In genomic region chr11:17408641-17409040, GRCh38 we compare ENCODE assay signal across 18 cellular contexts. TPM values are rescaled to one million over a fixed set of nuclear protein-coding genes. Genes with fewer than 3 reads are reported as not detected.
DNase-seq lines count a peak whose midpoint lies in the region; ATAC-seq and TF ChIP-seq lines count a peak whose summit lies in the region.
"Had no signal": no experiment of that assay in that cellular context is flagged by ENCODE, and none has a peak within 500 bp of the region (broad histone marks: within the 10 kb centered on the region; RNA-seq: fewer than 3 reads in every experiment).

No MANE protein-coding gene starts in this region.

- no peaks in the 10 kb centered on the region for H3K9me3 ChIP-seq in thyroid gland

- TF ChIP-seq POLR2A in thyroid gland (IDR thresholded peaks at IDR 0.05): no peak

- 68% methylated on average over 7 of the region's 7 CpGs for WGBS in thyroid gland, 2 donors

- H3K4me1 ChIP-seq in thyroid gland: peaks cover 51 to 60% of the 10 kb centered on the region in 2 donors

- intact Hi-C loops in thyroid gland (cut with DNase I): no loop called here

- no peak overlapping the region for H3K4me3 ChIP-seq in thyroid gland (replicated peaks in 1 of 3)

- TF ChIP-seq CTCF in thyroid gland (IDR thresholded peaks at IDR 0.05): no peak

- H3K27me3 ChIP-seq in thyroid gland: no peaks in the 10 kb centered on the region

- peak; percentile 55 for DNase-seq in NCI-H748 (lab: John Stamatoyannopoulos, UW; ENCODE audit: unreplicated experiment)
- no peak for DNase-seq in NCI-H748 treated with DMSO at 0.1 percent for 48 hours (lab: John Stamatoyannopoulos, UW)
- DNase-seq in NCI-H1092 (lab: John Stamatoyannopoulos, UW): peak; percentile 51
- DNase-seq in NCI-H2029 treated with DMSO at 0.1 percent for 48 hours (lab: John Stamatoyannopoulos, UW): peak; percentile 63
- peak; percentile 53 to 76 for DNase-seq in thyroid gland
- DNase-seq in DMS 273 (lab: John Stamatoyannopoulos, UW; ENCODE audit: unreplicated experiment): no peak
- DNase-seq: CD4-positive, CD25-positive, alpha-beta regulatory T cell; COR-L47; DMS 273 treated with DMSO at 0.1 percent for 48 hours; IMR-90; NCI-H1105 treated with DMSO at 0.1 percent for 48 hours; NCI-H1694 treated with DMSO at 0.1 percent for 48 hours; NCI-H2171 treated with DMSO at 0.1 percent for 48 hours; PC-3; Right ventricle myocardium superior had no signal

- ATAC-seq in HG02610 (IDR thresholded peaks at IDR 0.05; ENCODE audit: unreplicated experiment): no peak
- ATAC-seq: PC-3 had no signal

- H3K36me3 ChIP-seq in thyroid gland: no peaks in the 10 kb centered on the region

- peak overlapping the region; percentile 87 to 98 (median 93) for H3K27ac ChIP-seq in thyroid gland
- H3K27ac ChIP-seq: KMS-11 had no signal

RNA-seq across cellular contexts. Expression of gene KCNJ11, which starts 20.2 kb away (rescaled TPM):
- 10 to 100 TPM in 3 of 4 donors, 1 to 10 TPM in 1; 7.3 to 18.9 (median 15.9) TPM for total RNA-seq in thyroid gland
- total RNA-seq: CD4-positive, CD25-positive, alpha-beta regulatory T cell; IMR-90; RPMI7951 had no signal

RNA-seq across cellular contexts. Expression of gene NCR3LG1, which starts 57.0 kb away (rescaled TPM):
- total RNA-seq in thyroid gland: 1 to 10 TPM; 2.8 to 7.8 (median 7.2) TPM

Comparison
In these comparisons a context has a peak if more than half of its experiments do, and no peak if none do; other contexts are left out.
1. DNase-seq: peak in NCI-H748 (single experiment), NCI-H1092 (single experiment), NCI-H2029 treated with DMSO at 0.1 percent for 48 hours (single experiment) and thyroid gland (2 of 2); none in NCI-H748 treated with DMSO at 0.1 percent for 48 hours (single experiment) and DMS 273 (single experiment).